11 cellular contexts compared by ENCODE assay signal in genomic region chr11:86418929-86419328, GRCh38.
DNase-seq lines count a peak whose midpoint lies in the region; ATAC-seq lines count a peak whose summit lies in the region.
"Had no signal": no experiment of that assay in that cellular context is flagged by ENCODE, and none has a peak within 500 bp of the region (broad histone marks: within the 10 kb centered on the region; RNA-seq: fewer than 3 reads in every experiment).

No MANE protein-coding gene starts in this region.

- DNase-seq in NCI-H82 (lab: John Stamatoyannopoulos, UW), result peak; percentile 5
- DNase-seq in NCI-H82 treated with DMSO at 0.1 percent for 48 hours (lab: John Stamatoyannopoulos, UW; ENCODE audit: unreplicated experiment), result no peak
- DNase-seq in activated naive CD8-positive, alpha-beta T cell treated with anti-CD3 and anti-CD28 coated beads, Interleukin-2, amount 50 U/mL, for 24 hours, result no peak
- peak; percentile 19 for DNase-seq in pons (ENCODE audit: low spot score)
- DNase-seq in amniotic stem cell (lab: John Stamatoyannopoulos, UW), result no peak
- no peak for DNase-seq in ecto neural progenitor cell (ENCODE audit: low spot score)
- DNase-seq: activated CD8-positive, alpha-beta memory T cell treated with anti-CD3 and anti-CD28 coated beads, Interleukin-2, amount 50 U/mL, for 48 hours; glutamatergic neuron had no signal

- H3K4me3 Mint-ChIP-seq in activated naive CD8-positive, alpha-beta T cell treated with anti-CD3 and anti-CD28 coated beads, Interleukin-2, amount 50 U/mL, for 24 hours, result no peak overlapping the region
- H3K4me3 Mint-ChIP-seq: CD14-positive monocyte had no signal

- peaks cover 2% of the 10 kb centered on the region for H3K4me1 Mint-ChIP-seq in activated naive CD8-positive, alpha-beta T cell treated with anti-CD3 and anti-CD28 coated beads, Interleukin-2, amount 50 U/mL, for 24 hours

- ATAC-seq in HG03378 (IDR thresholded peaks at IDR 0.05; ENCODE audit: unreplicated experiment), result peak; percentile 63
- ATAC-seq in activated naive CD8-positive, alpha-beta T cell treated with anti-CD3 and anti-CD28 coated beads, Interleukin-2, amount 50 U/mL, for 24 hours, result peak; percentile 52
- no peak for ATAC-seq in HG02970 (IDR thresholded peaks at IDR 0.05; ENCODE audit: low FRiP score, unreplicated experiment)

- H3K36me3 Mint-ChIP-seq in activated naive CD8-positive, alpha-beta T cell treated with anti-CD3 and anti-CD28 coated beads, Interleukin-2, amount 50 U/mL, for 24 hours (ENCODE audit: low read depth), result no peaks in the 10 kb centered on the region
- H3K36me3 Mint-ChIP-seq: CD14-positive monocyte had no signal

- H3K27me3 Mint-ChIP-seq in activated naive CD8-positive, alpha-beta T cell treated with anti-CD3 and anti-CD28 coated beads, Interleukin-2, amount 50 U/mL, for 24 hours, result no peaks in the 10 kb centered on the region

- no peaks in the 10 kb centered on the region for H3K9me3 Mint-ChIP-seq in activated naive CD8-positive, alpha-beta T cell treated with anti-CD3 and anti-CD28 coated beads, Interleukin-2, amount 50 U/mL, for 24 hours
- H3K9me3 Mint-ChIP-seq: CD14-positive monocyte had no signal

- H3K27ac Mint-ChIP-seq in activated naive CD8-positive, alpha-beta T cell treated with anti-CD3 and anti-CD28 coated beads, Interleukin-2, amount 50 U/mL, for 24 hours, result no peak overlapping the region

Comparison
In these comparisons a context has a peak if more than half of its experiments do, and no peak if none do; other contexts are left out.
1. DNase-seq: peak in NCI-H82 (single experiment) and pons (single experiment); none in NCI-H82 treated with DMSO at 0.1 percent for 48 hours (single experiment), activated naive CD8-positive, alpha-beta T cell treated with anti-CD3 and anti-CD28 coated beads, Interleukin-2, amount 50 U/mL, for 24 hours (single experiment), amniotic stem cell (single experiment) and ecto neural progenitor cell (single experiment).